In genomic region chr13:80348308-80348707, GRCh38 we compare ENCODE assay signal across 18 cellular contexts.
"Had no signal": no experiment of that assay in that cellular context is flagged by ENCODE, and none has a peak within 500 bp of the region (broad histone marks: within the 10 kb centered on the region; RNA-seq: fewer than 3 reads in every experiment).

No MANE protein-coding gene starts in this region.

- H3K36me3 ChIP-seq: pancreas, suprapubic skin, thyroid gland had no signal

- H2AFZ ChIP-seq: hepatocyte had no signal

- DNase-seq: cortex of kidney; dorsolateral prefrontal cortex; effector CD8-positive, alpha-beta T cell; foreskin melanocyte; head of caudate nucleus; mucosa of descending colon; occipital lobe; pancreas; right cardiac atrium; stimulated activated CD4-positive, alpha-beta T cell treated with anti-CD3 and anti-CD28 coated beads, Interleukin-2, amount 100 ng/mL, for 48 hours; stimulated activated naive CD4-positive, alpha-beta T cell treated with Interleukin-2 at 50 U/mL for 16 hours; thyroid gland had no signal

- H3K4me1 ChIP-seq: pancreas, suprapubic skin had no signal

- FAIRE-seq: endometrium, pancreas, urothelium cell line had no signal

- H3K4me3 ChIP-seq: dorsolateral prefrontal cortex, hepatocyte, mucosa of descending colon, pancreas, smooth muscle cell, suprapubic skin, thyroid gland had no signal

- H3K27me3 ChIP-seq: dorsolateral prefrontal cortex, hepatocyte, pancreas, suprapubic skin, thyroid gland had no signal

- H3K4me2 ChIP-seq: hepatocyte, smooth muscle cell had no signal

- H3K79me2 ChIP-seq: hepatocyte had no signal

- ATAC-seq: esophagus mucosa, mucosa of descending colon, pancreas, right cardiac atrium had no signal

- H3K27ac ChIP-seq: dorsolateral prefrontal cortex, hepatocyte, pancreas, suprapubic skin, thyroid gland had no signal

- H3K9me3 ChIP-seq: mucosa of descending colon, pancreas, suprapubic skin, thyroid gland had no signal
